1 cellular context compared by ENCODE assay signal in the genomic region with DNA sequence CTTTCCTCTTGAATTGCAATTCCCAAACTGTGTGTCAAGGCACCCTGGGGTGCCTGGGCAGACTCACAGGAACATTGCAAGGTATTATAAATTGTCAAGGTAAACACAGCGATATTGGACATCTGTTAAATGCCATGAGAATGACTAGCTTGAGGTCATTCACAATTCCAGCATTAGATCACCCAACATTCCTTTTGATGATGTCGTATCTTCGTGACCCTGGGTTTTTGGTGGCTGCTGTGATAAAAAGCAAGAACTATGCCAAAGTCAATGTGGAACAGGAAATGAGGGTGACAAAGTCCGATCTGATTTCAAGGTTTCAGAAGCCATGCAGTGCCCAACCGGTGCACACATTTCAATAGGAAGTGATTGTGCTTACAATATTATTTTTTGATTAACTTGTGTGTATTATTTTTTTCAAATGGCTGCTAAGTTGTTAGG.
TF ChIP-seq lines count a peak whose summit lies in the region.

No MANE protein-coding gene starts in this region.

TF ChIP-seq in HEK293, 187 proteins besides CTCF, POLR2A, EP300 and RAD21 (continued from another document):
- TF ChIP-seq, protein P1, sequence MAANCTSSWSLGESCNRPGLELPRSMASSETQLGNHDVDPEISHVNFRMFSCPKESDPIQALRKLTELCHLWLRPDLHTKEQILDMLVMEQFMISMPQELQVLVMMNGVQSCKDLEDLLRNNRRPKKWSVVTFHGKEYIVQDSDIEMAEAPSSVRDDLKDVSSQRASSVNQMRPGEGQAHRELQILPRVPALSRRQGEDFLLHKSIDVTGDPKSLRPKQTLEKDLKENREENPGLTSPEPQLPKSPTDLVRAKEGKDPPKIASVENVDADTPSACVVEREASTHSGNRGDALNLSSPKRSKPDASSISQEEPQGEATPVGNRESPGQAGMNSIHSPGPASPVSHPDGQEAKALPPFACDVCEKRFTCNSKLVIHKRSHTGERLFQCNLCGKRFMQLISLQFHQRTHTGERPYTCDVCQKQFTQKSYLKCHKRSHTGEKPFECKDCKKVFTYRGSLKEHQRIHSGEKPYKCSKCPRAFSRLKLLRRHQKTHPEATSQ (tag by site-specific recombination; IDR thresholded peaks at IDR 0.05): no peak
- TF ChIP-seq ZNF211 (tag by site-specific recombination; IDR thresholded peaks at IDR 0.05; ENCODE audit: low read depth) (no peak), ZNF776 (tag by site-specific recombination; IDR thresholded peaks at IDR 0.05; ENCODE audit: borderline replicate concordance) (no peak), MYNN (tag by site-specific recombination; IDR thresholded peaks at IDR 0.05; ENCODE audit: borderline replicate concordance) (no peak), ZNF571 (tag by site-specific recombination; IDR thresholded peaks at IDR 0.05) (no peak), ZNF510 (tag by site-specific recombination; IDR thresholded peaks at IDR 0.05; ENCODE audit: insufficient replicate concordance) (no peak), ZNF830 (tag by site-specific recombination; IDR thresholded peaks at IDR 0.05; ENCODE audit: low read depth) (no peak), ZNF184 (tag by site-specific recombination; IDR thresholded peaks at IDR 0.05) (peak; percentile 86), KLF1 (tag by site-specific recombination; IDR thresholded peaks at IDR 0.05) (no peak), ZNF843 (tag by site-specific recombination; IDR thresholded peaks at IDR 0.05) (peak; percentile 78), OSR2 (tag by site-specific recombination; IDR thresholded peaks at IDR 0.05) (peak; percentile 56), ZNF426 (tag by site-specific recombination; IDR thresholded peaks at IDR 0.05) (no peak), ZNF398 (tag by site-specific recombination; IDR thresholded peaks at IDR 0.05) (peak; percentile 51; the same call in 1 of the 2 replicates), ZNF324 (tag by site-specific recombination; IDR thresholded peaks at IDR 0.05) (peak; percentile 80; the same call in 1 of the 2 replicates), ZNF777 (tag by site-specific recombination; IDR thresholded peaks at IDR 0.05; ENCODE audit: borderline replicate concordance) (no peak), ZNF660 (tag by site-specific recombination; IDR thresholded peaks at IDR 0.05) (peak; percentile 75), SCRT1 (tag by site-specific recombination; IDR thresholded peaks at IDR 0.05; ENCODE audit: borderline replicate concordance) (no peak), GLIS2 (tag by site-specific recombination; IDR thresholded peaks at IDR 0.05) (no peak), ZFHX2 (tag by site-specific recombination; conservative IDR thresholded peaks at IDR 0.05) (no peak), ZNF155 (tag by site-specific recombination; IDR thresholded peaks at IDR 0.05) (no peak), ZNF302 (tag by site-specific recombination; IDR thresholded peaks at IDR 0.05; ENCODE audit: low read depth) (no peak), GLI2 (tag by site-specific recombination; IDR thresholded peaks at IDR 0.05; ENCODE audit: borderline replicate concordance, low read depth) (peak; percentile 66), ZBTB21 (tag by site-specific recombination; IDR thresholded peaks at IDR 0.05) (peak; percentile 94), ZNF555 (tag by site-specific recombination; conservative IDR thresholded peaks at IDR 0.05) (no peak), ZNF37A (tag by site-specific recombination; IDR thresholded peaks at IDR 0.05) (no peak), ZFP3 (tag by site-specific recombination; IDR thresholded peaks at IDR 0.05; ENCODE audit: low read depth) (no peak), ELK4 (IDR thresholded peaks at IDR 0.05; ENCODE audit: borderline replicate concordance, low read depth, low read length) (no peak), ZEB2 (tag by site-specific recombination; IDR thresholded peaks at IDR 0.05) (peak; percentile 73)
